In the genomic region with DNA sequence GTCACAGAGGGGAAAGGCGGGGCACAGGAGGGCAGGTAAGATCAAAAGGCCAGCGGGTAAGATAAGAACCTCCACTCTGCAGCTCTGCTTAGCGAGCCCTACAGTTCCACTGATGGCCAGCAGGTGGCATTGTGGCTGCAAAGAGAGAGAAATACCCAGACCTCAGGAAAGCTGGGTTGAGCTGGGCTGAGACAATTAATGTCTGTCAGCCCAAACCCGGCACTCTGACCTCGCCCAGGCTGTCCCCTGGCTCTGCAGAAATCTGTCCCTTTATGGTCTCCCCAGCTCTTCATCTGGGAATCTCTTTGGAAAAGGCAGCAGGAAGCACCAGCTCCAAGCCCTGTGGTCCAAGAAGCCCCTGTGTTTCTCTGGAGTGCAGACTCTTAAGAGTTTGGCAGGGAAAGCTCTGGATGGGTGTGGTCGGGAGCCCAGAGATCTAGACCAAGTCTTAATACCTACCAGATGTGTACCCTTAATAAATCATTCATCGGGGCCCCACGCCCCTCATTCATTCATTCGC, we compare ENCODE assay signal across 8 cellular contexts. TPM values are rescaled to one million over a fixed set of nuclear protein-coding genes. Genes with fewer than 3 reads are reported as not detected.
DNase-seq lines count a peak whose midpoint lies in the region; ATAC-seq, FAIRE-seq and TF ChIP-seq lines count a peak whose summit lies in the region.

No MANE protein-coding gene starts in this region.

- peaks cover 33% of the 10 kb centered on the region for H3K4me1 ChIP-seq in A549

- FAIRE-seq in A549 (lab: Jason Lieb, UNC), result peak; percentile 89

- peak; percentile 64 to 88 for ATAC-seq in A549
- peak; percentile 78 for ATAC-seq in GM18505 (IDR thresholded peaks at IDR 0.05; ENCODE audit: unreplicated experiment)
- ATAC-seq in HG03066 (IDR thresholded peaks at IDR 0.05; ENCODE audit: low read depth, unreplicated experiment), result peak; percentile 71

- WGBS in A549 (ENCODE audit: missing lambda C conversion rate), result 8% methylated on average over 9 of the region's 9 CpGs

- H3K4me2 ChIP-seq in A549, result peak overlapping the region; percentile 52

- DNase-seq in A549 (ENCODE audit: low read depth in 1 of 2, low spot score in 1 of 2) (peak; percentile 82 to 89), NCI-H446 treated with DMSO at 0.1 percent for 48 hours (lab: John Stamatoyannopoulos, UW) (peak; percentile 25), dermis blood vessel endothelial cell (peak; percentile 85), medulla oblongata (ENCODE audit: extremely low spot score) (peak; percentile 91)
- peak; percentile 97 for DNase-seq in activated CD4-positive, alpha-beta T cell treated with anti-CD3 and anti-CD28 coated beads, Interleukin-2, amount 50 U/mL, for 1 hour
- DNase-seq in stimulated activated CD8-positive, alpha-beta memory T cell treated with anti-CD3 and anti-CD28 coated beads, Interleukin-15, amount 100 ng/mL, for 4 hours (ENCODE audit: low read depth in 2 of 2), result peak; percentile 69 to 88

- peak; percentile 97 for TF ChIP-seq RAD21 in A549 (conservative IDR thresholded peaks at IDR 0.05 in 1 of 2, IDR thresholded peaks at IDR 0.05 in 1 of 2)

- no peak for TF ChIP-seq EP300 in A549 (IDR thresholded peaks at IDR 0.05)

- CTCF ChIA-PET in A549 (lab: Yijun Ruan, JAX), result interaction anchor here (0.5 to 32.8 kb wide), 56 partner anchors 11 to 436 kb away, joined by 3 to 851 read pairs (median 7); partner anchors contain the start of genes HAPLN3 and MFGE8

- no peak for TF ChIP-seq POLR2A in A549 (IDR thresholded peaks at IDR 0.05; ENCODE audit: low read length)
- TF ChIP-seq POLR2A in GM18505 (IDR thresholded peaks at IDR 0.05; ENCODE audit: borderline replicate concordance, extremely low read depth, insufficient read depth, insufficient read length), result no peak

- peak; percentile 99 for TF ChIP-seq CTCF in A549 (IDR thresholded peaks at IDR 0.05)

- H3K27ac ChIP-seq in A549, result peak overlapping the region; percentile 49 to 71

- no peaks in the 10 kb centered on the region for H3K9me3 ChIP-seq in A549

- POLR2A ChIA-PET in A549 (lab: Yijun Ruan, JAX), result interaction anchor here (0.5 to 2.2 kb wide), 8 partner anchors 8 to 279 kb away, joined by 3 to 16 read pairs (median 4); partner anchors contain the start of genes HAPLN3 and MFGE8

- no peak overlapping the region for H3K4me3 ChIP-seq in A549

TF ChIP-seq in A549, 52 proteins besides CTCF, POLR2A, EP300 and RAD21:
- TF ChIP-seq, protein P1, sequence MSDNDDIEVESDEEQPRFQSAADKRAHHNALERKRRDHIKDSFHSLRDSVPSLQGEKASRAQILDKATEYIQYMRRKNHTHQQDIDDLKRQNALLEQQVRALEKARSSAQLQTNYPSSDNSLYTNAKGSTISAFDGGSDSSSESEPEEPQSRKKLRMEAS (IDR thresholded peaks at IDR 0.05), result 0 out of 2 replicates have a peak, but pooled peaks have one; percentile 22
- peak; percentile 98 for TF ChIP-seq SMC3 (IDR thresholded peaks at IDR 0.05)
- no peak for TF ChIP-seq HOXB13 (CRISPR knock-in tag; IDR thresholded peaks at IDR 0.05; ENCODE audit: low read depth)
- no peak for TF ChIP-seq NFE2L2 (conservative IDR thresholded peaks at IDR 0.05; ENCODE audit: low read length)
- TF ChIP-seq HOXB5 (CRISPR knock-in tag; IDR thresholded peaks at IDR 0.05), result peak; percentile 92
TF ChIP-seq in A549: peak in this region for 3.

RNA-seq across cellular contexts. Expression of gene MFGE8, which starts 8.3 kb away (rescaled TPM):
- polyA plus RNA-seq in A549 (2011; rRNA removed) (206 and 213 TPM in 2 replicates), A549 (2017; fragmentation: RNase III; extraction: RNeasy Plus Mini Kit Qiagen cat#74134 plus additional on column Dnase treatment) (403 to 506 TPM (median 446 TPM) in 3 replicates)
- polyA plus RNA-seq in A549 (2012; cell fraction: cytosol; rRNA removed), result 330 and 384 TPM in 2 replicates
- 1,238 and 1,252 TPM in 2 replicates for polyA plus RNA-seq in A549 (2012; cell fraction: nucleus; rRNA removed)
- 165 and 194 TPM in 2 replicates for polyA minus RNA-seq in A549 (2011; rRNA and poly(A)+ RNA removed)
- total RNA-seq in dermis blood vessel endothelial cell, result 48.1 and 49.7 TPM in 2 replicates

RNA-seq across cellular contexts. Expression of gene HAPLN3, which starts 9.5 kb away (rescaled TPM):
- polyA plus RNA-seq in A549 (2011; rRNA removed) (7.5 and 8.5 TPM in 2 replicates), A549 (2017; fragmentation: RNase III; extraction: RNeasy Plus Mini Kit Qiagen cat#74134 plus additional on column Dnase treatment) (39.7 to 54.3 TPM (median 45.3 TPM) in 3 replicates)
- polyA plus RNA-seq in A549 (2012; cell fraction: cytosol; rRNA removed), result 45.3 and 47.5 TPM in 2 replicates
- polyA plus RNA-seq in A549 (2012; cell fraction: nucleus; rRNA removed), result 188 and 231 TPM in 2 replicates
- 5.4 and 5.8 TPM in 2 replicates for polyA minus RNA-seq in A549 (2011; rRNA and poly(A)+ RNA removed)
- total RNA-seq in dermis blood vessel endothelial cell, result 52.2 and 95.6 TPM in 2 replicates

Comparison
In these comparisons a context has a peak if more than half of its experiments do, and no peak if none do; other contexts are left out.
1. DNase-seq: peak in every context shown above with its lines; median percentile 97 in activated CD4-positive, alpha-beta T cell treated with anti-CD3 and anti-CD28 coated beads, Interleukin-2, amount 50 U/mL, for 1 hour; 91 in medulla oblongata; 86 in A549; 85 in dermis blood vessel endothelial cell; 78 in stimulated activated CD8-positive, alpha-beta memory T cell treated with anti-CD3 and anti-CD28 coated beads, Interleukin-15, amount 100 ng/mL, for 4 hours; 25 in NCI-H446 treated with DMSO at 0.1 percent for 48 hours.